In the genomic region with DNA sequence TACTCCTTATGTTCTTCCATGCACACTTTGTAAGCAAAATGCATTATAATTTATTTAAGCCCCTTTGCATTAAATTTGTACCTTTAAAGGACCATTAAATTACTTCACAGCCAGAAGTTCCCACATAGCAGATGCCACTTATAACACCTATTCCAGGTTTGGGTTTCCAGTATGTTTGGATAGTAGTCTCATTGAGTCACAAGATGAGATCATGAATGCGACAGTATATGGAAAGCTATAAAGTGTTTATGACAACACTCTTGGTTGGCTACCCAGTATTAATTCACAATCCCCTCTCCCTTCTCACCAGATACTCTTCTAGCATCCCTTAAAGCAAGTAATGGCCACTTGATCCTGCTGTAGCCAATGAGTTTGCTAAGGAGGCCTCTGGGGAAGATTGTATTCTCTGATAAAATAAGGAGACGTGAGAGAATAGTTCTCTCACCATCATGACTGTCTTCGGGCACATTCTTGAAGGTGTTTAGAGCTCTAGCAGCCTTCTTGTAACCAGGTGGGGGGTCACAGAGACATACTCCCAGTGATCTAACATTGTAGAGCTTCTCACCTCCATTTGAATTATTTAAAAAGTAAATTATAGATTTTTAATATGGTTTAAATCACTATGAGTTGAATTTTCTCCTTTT, we compare ENCODE assay signal across 1 cellular context.
TF ChIP-seq lines count a peak whose summit lies in the region.

No MANE protein-coding gene starts in this region.

TF ChIP-seq in HEK293, 187 proteins besides CTCF, POLR2A, EP300 and RAD21 (continued from another document):
- TF ChIP-seq, protein P1, sequence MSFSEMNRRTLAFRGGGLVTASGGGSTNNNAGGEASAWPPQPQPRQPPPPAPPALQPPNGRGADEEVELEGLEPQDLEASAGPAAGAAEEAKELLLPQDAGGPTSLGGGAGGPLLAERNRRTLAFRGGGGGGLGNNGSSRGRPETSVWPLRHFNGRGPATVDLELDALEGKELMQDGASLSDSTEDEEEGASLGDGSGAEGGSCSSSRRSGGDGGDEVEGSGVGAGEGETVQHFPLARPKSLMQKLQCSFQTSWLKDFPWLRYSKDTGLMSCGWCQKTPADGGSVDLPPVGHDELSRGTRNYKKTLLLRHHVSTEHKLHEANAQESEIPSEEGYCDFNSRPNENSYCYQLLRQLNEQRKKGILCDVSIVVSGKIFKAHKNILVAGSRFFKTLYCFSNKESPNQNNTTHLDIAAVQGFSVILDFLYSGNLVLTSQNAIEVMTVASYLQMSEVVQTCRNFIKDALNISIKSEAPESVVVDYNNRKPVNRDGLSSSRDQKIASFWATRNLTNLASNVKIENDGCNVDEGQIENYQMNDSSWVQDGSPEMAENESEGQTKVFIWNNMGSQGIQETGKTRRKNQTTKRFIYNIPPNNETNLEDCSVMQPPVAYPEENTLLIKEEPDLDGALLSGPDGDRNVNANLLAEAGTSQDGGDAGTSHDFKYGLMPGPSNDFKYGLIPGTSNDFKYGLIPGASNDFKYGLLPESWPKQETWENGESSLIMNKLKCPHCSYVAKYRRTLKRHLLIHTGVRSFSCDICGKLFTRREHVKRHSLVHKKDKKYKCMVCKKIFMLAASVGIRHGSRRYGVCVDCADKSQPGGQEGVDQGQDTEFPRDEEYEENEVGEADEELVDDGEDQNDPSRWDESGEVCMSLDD (tag by site-specific recombination; IDR thresholded peaks at IDR 0.05), result no peak
- TF ChIP-seq ZNF133 (tag by site-specific recombination; IDR thresholded peaks at IDR 0.05) (no peak), OSR2 (tag by site-specific recombination; IDR thresholded peaks at IDR 0.05) (peak; percentile 68), ZNF707 (tag by site-specific recombination; IDR thresholded peaks at IDR 0.05) (no peak), MZF1 (tag by site-specific recombination; IDR thresholded peaks at IDR 0.05; ENCODE audit: borderline replicate concordance) (peak; percentile 46; the same call in 1 of the 2 replicates), ZNF585B (tag by site-specific recombination; IDR thresholded peaks at IDR 0.05) (no peak), HOXA7 (CRISPR knock-in tag; IDR thresholded peaks at IDR 0.05; ENCODE audit: borderline replicate concordance) (no peak), ZNF121 (tag by site-specific recombination; IDR thresholded peaks at IDR 0.05) (no peak), ZNF629 (tag by site-specific recombination; IDR thresholded peaks at IDR 0.05) (peak; percentile 58), ZNF747 (tag by site-specific recombination; IDR thresholded peaks at IDR 0.05) (no peak), ZNF112 (tag by site-specific recombination; IDR thresholded peaks at IDR 0.05) (no peak), ZNF16 (tag by site-specific recombination; IDR thresholded peaks at IDR 0.05; ENCODE audit: low read depth) (no peak), KLF1 (tag by site-specific recombination; IDR thresholded peaks at IDR 0.05) (no peak), IKZF3 (tag by site-specific recombination; IDR thresholded peaks at IDR 0.05) (no peak), KLF9 (tag by site-specific recombination; IDR thresholded peaks at IDR 0.05; ENCODE audit: low read depth) (no peak), ZBTB7A (tag by site-specific recombination; IDR thresholded peaks at IDR 0.05; ENCODE audit: low read depth) (no peak)
- TF ChIP-seq, protein P2, sequence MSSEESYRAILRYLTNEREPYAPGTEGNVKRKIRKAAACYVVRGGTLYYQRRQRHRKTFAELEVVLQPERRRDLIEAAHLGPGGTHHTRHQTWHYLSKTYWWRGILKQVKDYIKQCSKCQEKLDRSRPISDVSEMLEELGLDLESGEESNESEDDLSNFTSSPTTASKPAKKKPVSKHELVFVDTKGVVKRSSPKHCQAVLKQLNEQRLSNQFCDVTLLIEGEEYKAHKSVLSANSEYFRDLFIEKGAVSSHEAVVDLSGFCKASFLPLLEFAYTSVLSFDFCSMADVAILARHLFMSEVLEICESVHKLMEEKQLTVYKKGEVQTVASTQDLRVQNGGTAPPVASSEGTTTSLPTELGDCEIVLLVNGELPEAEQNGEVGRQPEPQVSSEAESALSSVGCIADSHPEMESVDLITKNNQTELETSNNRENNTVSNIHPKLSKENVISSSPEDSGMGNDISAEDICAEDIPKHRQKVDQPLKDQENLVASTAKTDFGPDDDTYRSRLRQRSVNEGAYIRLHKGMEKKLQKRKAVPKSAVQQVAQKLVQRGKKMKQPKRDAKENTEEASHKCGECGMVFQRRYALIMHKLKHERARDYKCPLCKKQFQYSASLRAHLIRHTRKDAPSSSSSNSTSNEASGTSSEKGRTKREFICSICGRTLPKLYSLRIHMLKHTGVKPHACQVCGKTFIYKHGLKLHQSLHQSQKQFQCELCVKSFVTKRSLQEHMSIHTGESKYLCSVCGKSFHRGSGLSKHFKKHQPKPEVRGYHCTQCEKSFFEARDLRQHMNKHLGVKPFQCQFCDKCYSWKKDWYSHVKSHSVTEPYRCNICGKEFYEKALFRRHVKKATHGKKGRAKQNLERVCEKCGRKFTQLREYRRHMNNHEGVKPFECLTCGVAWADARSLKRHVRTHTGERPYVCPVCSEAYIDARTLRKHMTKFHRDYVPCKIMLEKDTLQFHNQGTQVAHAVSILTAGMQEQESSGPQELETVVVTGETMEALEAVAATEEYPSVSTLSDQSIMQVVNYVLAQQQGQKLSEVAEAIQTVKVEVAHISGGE (tag by site-specific recombination; conservative IDR thresholded peaks at IDR 0.05; ENCODE audit: low read depth), result no peak
- TF ChIP-seq, protein P3, sequence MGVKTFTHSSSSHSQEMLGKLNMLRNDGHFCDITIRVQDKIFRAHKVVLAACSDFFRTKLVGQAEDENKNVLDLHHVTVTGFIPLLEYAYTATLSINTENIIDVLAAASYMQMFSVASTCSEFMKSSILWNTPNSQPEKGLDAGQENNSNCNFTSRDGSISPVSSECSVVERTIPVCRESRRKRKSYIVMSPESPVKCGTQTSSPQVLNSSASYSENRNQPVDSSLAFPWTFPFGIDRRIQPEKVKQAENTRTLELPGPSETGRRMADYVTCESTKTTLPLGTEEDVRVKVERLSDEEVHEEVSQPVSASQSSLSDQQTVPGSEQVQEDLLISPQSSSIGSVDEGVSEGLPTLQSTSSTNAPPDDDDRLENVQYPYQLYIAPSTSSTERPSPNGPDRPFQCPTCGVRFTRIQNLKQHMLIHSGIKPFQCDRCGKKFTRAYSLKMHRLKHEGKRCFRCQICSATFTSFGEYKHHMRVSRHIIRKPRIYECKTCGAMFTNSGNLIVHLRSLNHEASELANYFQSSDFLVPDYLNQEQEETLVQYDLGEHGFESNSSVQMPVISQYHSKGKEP (tag by site-specific recombination; IDR thresholded peaks at IDR 0.05), result no peak
- TF ChIP-seq, protein P4, sequence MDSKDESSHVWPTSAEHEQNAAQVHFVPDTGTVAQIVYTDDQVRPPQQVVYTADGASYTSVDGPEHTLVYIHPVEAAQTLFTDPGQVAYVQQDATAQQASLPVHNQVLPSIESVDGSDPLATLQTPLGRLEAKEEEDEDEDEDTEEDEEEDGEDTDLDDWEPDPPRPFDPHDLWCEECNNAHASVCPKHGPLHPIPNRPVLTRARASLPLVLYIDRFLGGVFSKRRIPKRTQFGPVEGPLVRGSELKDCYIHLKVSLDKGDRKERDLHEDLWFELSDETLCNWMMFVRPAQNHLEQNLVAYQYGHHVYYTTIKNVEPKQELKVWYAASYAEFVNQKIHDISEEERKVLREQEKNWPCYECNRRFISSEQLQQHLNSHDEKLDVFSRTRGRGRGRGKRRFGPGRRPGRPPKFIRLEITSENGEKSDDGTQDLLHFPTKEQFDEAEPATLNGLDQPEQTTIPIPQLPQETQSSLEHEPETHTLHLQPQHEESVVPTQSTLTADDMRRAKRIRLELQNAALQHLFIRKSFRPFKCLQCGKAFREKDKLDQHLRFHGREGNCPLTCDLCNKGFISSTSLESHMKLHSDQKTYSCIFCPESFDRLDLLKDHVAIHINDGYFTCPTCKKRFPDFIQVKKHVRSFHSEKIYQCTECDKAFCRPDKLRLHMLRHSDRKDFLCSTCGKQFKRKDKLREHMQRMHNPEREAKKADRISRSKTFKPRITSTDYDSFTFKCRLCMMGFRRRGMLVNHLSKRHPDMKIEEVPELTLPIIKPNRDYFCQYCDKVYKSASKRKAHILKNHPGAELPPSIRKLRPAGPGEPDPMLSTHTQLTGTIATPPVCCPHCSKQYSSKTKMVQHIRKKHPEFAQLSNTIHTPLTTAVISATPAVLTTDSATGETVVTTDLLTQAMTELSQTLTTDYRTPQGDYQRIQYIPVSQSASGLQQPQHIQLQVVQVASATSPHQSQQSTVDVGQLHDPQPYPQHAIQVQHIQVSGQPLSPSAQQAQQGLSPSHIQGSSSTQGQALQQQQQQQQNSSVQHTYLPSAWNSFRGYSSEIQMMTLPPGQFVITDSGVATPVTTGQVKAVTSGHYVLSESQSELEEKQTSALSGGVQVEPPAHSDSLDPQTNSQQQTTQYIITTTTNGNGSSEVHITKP (tag by site-specific recombination; IDR thresholded peaks at IDR 0.05), result no peak
- TF ChIP-seq, protein P5, sequence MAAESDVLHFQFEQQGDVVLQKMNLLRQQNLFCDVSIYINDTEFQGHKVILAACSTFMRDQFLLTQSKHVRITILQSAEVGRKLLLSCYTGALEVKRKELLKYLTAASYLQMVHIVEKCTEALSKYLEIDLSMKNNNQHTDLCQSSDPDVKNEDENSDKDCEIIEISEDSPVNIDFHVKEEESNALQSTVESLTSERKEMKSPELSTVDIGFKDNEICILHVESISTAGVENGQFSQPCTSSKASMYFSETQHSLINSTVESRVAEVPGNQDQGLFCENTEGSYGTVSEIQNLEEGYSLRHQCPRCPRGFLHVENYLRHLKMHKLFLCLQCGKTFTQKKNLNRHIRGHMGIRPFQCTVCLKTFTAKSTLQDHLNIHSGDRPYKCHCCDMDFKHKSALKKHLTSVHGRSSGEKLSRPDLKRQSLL (tag by site-specific recombination; IDR thresholded peaks at IDR 0.05), result no peak
- TF ChIP-seq, protein P6, sequence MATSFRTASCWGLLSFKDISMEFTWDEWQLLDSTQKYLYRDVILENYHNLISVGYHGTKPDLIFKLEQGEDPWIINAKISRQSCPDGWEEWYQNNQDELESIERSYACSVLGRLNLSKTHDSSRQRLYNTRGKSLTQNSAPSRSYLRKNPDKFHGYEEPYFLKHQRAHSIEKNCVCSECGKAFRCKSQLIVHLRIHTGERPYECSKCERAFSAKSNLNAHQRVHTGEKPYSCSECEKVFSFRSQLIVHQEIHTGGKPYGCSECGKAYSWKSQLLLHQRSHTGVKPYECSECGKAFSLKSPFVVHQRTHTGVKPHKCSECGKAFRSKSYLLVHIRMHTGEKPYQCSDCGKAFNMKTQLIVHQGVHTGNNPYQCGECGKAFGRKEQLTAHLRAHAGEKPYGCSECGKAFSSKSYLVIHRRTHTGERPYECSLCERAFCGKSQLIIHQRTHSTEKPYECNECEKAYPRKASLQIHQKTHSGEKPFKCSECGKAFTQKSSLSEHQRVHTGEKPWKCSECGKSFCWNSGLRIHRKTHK (tag by site-specific recombination; IDR thresholded peaks at IDR 0.05), result no peak
